Comparison of ENCODE assay signal across 17 cellular contexts in the genomic region with DNA sequence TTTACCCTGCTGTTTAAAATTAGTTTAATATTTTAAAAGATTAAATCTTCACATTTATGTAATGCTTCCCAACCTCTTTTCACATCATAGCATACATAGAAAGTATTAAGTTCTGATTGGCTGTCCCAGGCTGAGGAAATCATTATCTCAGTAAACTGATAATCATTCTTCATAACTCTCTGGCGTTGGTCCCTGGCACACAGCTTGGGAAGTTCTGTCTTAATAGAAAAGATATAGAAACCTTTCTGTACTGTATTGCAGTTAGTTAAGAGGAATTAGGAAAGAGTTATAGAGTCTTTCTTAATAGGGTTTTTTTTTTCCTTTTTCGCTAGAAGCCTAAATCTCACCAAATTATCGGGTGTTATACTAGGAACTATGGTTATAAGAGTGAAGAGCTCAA.
A peak's percentile ranks its signal among the peaks of the same experiment; 100 is the strongest.
DNase-seq lines count a peak whose midpoint lies in the region; ATAC-seq and TF ChIP-seq lines count a peak whose summit lies in the region.
"Had no signal": no experiment of that assay in that cellular context is flagged by ENCODE, and none has a peak within 500 bp of the region (broad histone marks: within the 10 kb centered on the region; RNA-seq: fewer than 3 reads in every experiment).

No MANE protein-coding gene starts in this region.

- BruUV-seq in OCI-LY7 (replicated peaks; lab: Mats Ljungman, UMichigan) = no TSS peak

- H3K79me2 ChIP-seq in SK-N-SH (ENCODE audit: insufficient read depth) = peaks cover 33% of the 10 kb centered on the region
- peaks cover 98% of the 10 kb centered on the region for H3K79me2 ChIP-seq in OCI-LY7 (ENCODE audit: insufficient read depth, low read depth, low read length)

- no peak for TF ChIP-seq EP300 in SK-N-SH (IDR thresholded peaks at IDR 0.05; ENCODE audit: borderline replicate concordance in 1 of 2, low read depth in 1 of 2, low read length in 1 of 2)

- DNase-seq in SK-N-SH (no peak), OCI-LY7 (ENCODE audit: low spot score) (no peak), fibroblast of gingiva (ENCODE audit: low read depth) (peak; percentile 5), NCI-H69 (lab: John Stamatoyannopoulos, UW) (no peak)
- DNase-seq: ACHN; C1 segment of cervical spinal cord; Calu3; CD4-positive, alpha-beta T cell; DMS153; DMS79 treated with DMSO at 0.1 percent for 48 hours; EL; GOT3; H9 had no signal

- no peak for TF ChIP-seq RAD21 in SK-N-SH (IDR thresholded peaks at IDR 0.05; ENCODE audit: low read length)

- peak overlapping the region in 1 of 2 experiments; percentile 98; a peak in 2 of 4 replicates for H3K27ac ChIP-seq in SK-N-SH (ENCODE audit: low read depth in 2 of 2, low read length in 1 of 2)
- peak overlapping the region; percentile 99 for H3K27ac ChIP-seq in OCI-LY7 (ENCODE audit: low read depth, low read length, poor library complexity, severe bottlenecking)

- H3K36me3 ChIP-seq in SK-N-SH (replicated peaks in 1 of 2; ENCODE audit: control insufficient read depth in 1 of 2, insufficient read depth in 2 of 2, low read length in 1 of 2) (peaks cover 0 to 16% of the 10 kb centered on the region in 2 experiments), OCI-LY7 (ENCODE audit: insufficient read depth, low read length) (peaks cover 27% of the 10 kb centered on the region; the same call in 1 of the 2 replicates)

- intact Hi-C loops in OCI-LY7 (cut with micrococcal nuclease; ENCODE audit: unreplicated experiment) = no loop called here

- H3K4me1 ChIP-seq in SK-N-SH (ENCODE audit: control insufficient read depth in 1 of 2, insufficient read depth in 2 of 2, low read depth in 1 of 2, low read length in 1 of 2) = peaks cover 10 to 36% of the 10 kb centered on the region in 2 experiments; a peak in 3 of 4 replicates
- peaks cover 88% of the 10 kb centered on the region for H3K4me1 ChIP-seq in OCI-LY7 (ENCODE audit: insufficient read depth, low read length, poor library complexity, severe bottlenecking)

- POLR2A ChIA-PET in SK-N-SH (lab: Yijun Ruan, JAX) = interaction anchor here (4.4 kb wide), 1 partner anchor 13 kb away, joined by 27 read pairs; no protein-coding TSS in a partner anchor
- POLR2A ChIA-PET in OCI-LY7 (lab: Charles Lee) = interaction anchor here (1.7 to 3.9 kb wide), 2 partner anchors 14 to 20 kb away, joined by 5 to 29 read pairs; no protein-coding TSS in a partner anchor

- H4K20me1 ChIP-seq in SK-N-SH (ENCODE audit: insufficient read depth) = peaks cover 4% of the 10 kb centered on the region; the same call in 1 of the 2 replicates
- H4K20me1 ChIP-seq in OCI-LY7 (ENCODE audit: insufficient read depth, low read length) = no peaks in the 10 kb centered on the region

- 66% methylated on average over 3 of the region's 3 CpGs for WGBS in SK-N-SH (ENCODE audit: low lambda C conversion rate)

- H3F3A ChIP-seq in SK-N-SH (replicated peaks; ENCODE audit: insufficient read depth) = peaks cover 4% of the 10 kb centered on the region

- H3K9me2 ChIP-seq in SK-N-SH = no peaks in the 10 kb centered on the region
- H3K9me2 ChIP-seq in OCI-LY7 (ENCODE audit: insufficient read depth, low read length) = no peaks in the 10 kb centered on the region

- TF ChIP-seq CTCF in SK-N-SH (IDR thresholded peaks at IDR 0.05) (no peak), OCI-LY7 (conservative IDR thresholded peaks at IDR 0.05; ENCODE audit: low read length) (no peak), nephron (IDR thresholded peaks at IDR 0.05; ENCODE audit: unreplicated experiment in 3 of 3) (no peak)

- H3K9me3 ChIP-seq in SK-N-SH = no peaks in the 10 kb centered on the region
- no peaks in the 10 kb centered on the region for H3K9me3 ChIP-seq in OCI-LY7 (ENCODE audit: low read length)

- CTCF ChIA-PET in SK-N-SH (lab: Yijun Ruan, JAX) = interaction anchor here (0.7 to 3.5 kb wide), 8 partner anchors 8 to 118 kb away, joined by 3 to 24 read pairs (median 7); no protein-coding TSS in a partner anchor
- CTCF ChIA-PET in OCI-LY7 (lab: Charles Lee; ENCODE audit: unreplicated experiment) = no interaction called here

- H3K27ac Mint-ChIP-seq in nephron = peak overlapping the region; percentile 23 to 82 (median 27)
- H3K27ac Mint-ChIP-seq: CD4-positive, alpha-beta T cell had no signal

- H2AFZ ChIP-seq in SK-N-SH (ENCODE audit: low read depth) (no peak overlapping the region), OCI-LY7 (ENCODE audit: low read length) (no peak overlapping the region)

- no peaks in the 10 kb centered on the region for H3K36me3 Mint-ChIP-seq in nephron (ENCODE audit: low read depth)

- H3K27me3 Mint-ChIP-seq in nephron (ENCODE audit: low read depth) = no peaks in the 10 kb centered on the region
- H3K27me3 Mint-ChIP-seq: CD4-positive, alpha-beta T cell had no signal

- ATAC-seq in SK-N-SH treated with all-trans-retinoic acid at 6 μM for 48 hours (no peak), HG02588 (IDR thresholded peaks at IDR 0.05; ENCODE audit: unreplicated experiment) (no peak), HG03457 (IDR thresholded peaks at IDR 0.05; ENCODE audit: unreplicated experiment) (no peak)

- H3K4me2 ChIP-seq in SK-N-SH = no peak overlapping the region
- H3K4me2 ChIP-seq in OCI-LY7 (ENCODE audit: low read length) = peak overlapping the region; percentile 8

- no peak overlapping the region for H3K9ac ChIP-seq in SK-N-SH

- no peaks in the 10 kb centered on the region for H3K9me3 Mint-ChIP-seq in nephron
- H3K9me3 Mint-ChIP-seq: CD4-positive, alpha-beta T cell; H9 had no signal

- peaks cover 41% of the 10 kb centered on the region for H3K4me1 Mint-ChIP-seq in nephron

- H3K4me3 Mint-ChIP-seq in nephron = no peak overlapping the region
- H3K4me3 Mint-ChIP-seq: CD4-positive, alpha-beta T cell; H9 had no signal

- H3K4me3 ChIP-seq in SK-N-SH (ENCODE audit: low read depth in 2 of 2, low read length in 1 of 2) (no peak overlapping the region), OCI-LY7 (ENCODE audit: low read depth, low read length, poor library complexity, severe bottlenecking) (no peak overlapping the region)

- H3K27me3 ChIP-seq in SK-N-SH (ENCODE audit: insufficient read depth) = no peaks in the 10 kb centered on the region

TF ChIP-seq in SK-N-SH treated with all-trans-retinoic acid at 6 μM for 48 hours, 23 proteins besides CTCF, POLR2A, EP300 and RAD21 (continues in another document):
- TF ChIP-seq ZNF8 (CRISPR knock-in tag; IDR thresholded peaks at IDR 0.05) (no peak), TCF4 (CRISPR knock-in tag; IDR thresholded peaks at IDR 0.05; ENCODE audit: borderline replicate concordance) (peak; percentile 19; the same call in 1 of the 2 replicates), ZFP30 (CRISPR knock-in tag; IDR thresholded peaks at IDR 0.05) (no peak), TOX (CRISPR knock-in tag; IDR thresholded peaks at IDR 0.05; ENCODE audit: borderline replicate concordance) (no peak), RARB (CRISPR knock-in tag; IDR thresholded peaks at IDR 0.05) (no peak), ISL1 (CRISPR knock-in tag; IDR thresholded peaks at IDR 0.05) (peak; percentile 43), ARNTL (CRISPR knock-in tag; IDR thresholded peaks at IDR 0.05; ENCODE audit: borderline replicate concordance, low read depth) (no peak), ESRRG (CRISPR knock-in tag; IDR thresholded peaks at IDR 0.05) (no peak), ZFP3 (CRISPR knock-in tag; IDR thresholded peaks at IDR 0.05) (no peak)
- TF ChIP-seq, protein P1, sequence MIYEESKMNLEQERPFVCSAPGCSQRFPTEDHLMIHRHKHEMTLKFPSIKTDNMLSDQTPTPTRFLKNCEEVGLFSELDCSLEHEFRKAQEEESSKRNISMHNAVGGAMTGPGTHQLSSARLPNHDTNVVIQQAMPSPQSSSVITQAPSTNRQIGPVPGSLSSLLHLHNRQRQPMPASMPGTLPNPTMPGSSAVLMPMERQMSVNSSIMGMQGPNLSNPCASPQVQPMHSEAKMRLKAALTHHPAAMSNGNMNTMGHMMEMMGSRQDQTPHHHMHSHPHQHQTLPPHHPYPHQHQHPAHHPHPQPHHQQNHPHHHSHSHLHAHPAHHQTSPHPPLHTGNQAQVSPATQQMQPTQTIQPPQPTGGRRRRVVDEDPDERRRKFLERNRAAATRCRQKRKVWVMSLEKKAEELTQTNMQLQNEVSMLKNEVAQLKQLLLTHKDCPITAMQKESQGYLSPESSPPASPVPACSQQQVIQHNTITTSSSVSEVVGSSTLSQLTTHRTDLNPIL (CRISPR knock-in tag; IDR thresholded peaks at IDR 0.05; ENCODE audit: low read depth) = no peak

TF ChIP-seq in SK-N-SH, 30 proteins besides CTCF, POLR2A, EP300 and RAD21:
- no peak for TF ChIP-seq ELF1 (IDR thresholded peaks at IDR 0.05)
TF ChIP-seq in SK-N-SH: peak in this region for 0.
